8 cellular contexts compared by ENCODE assay signal in genomic region chr20:34515484-34516037, GRCh38. TPM values are rescaled to one million over a fixed set of nuclear protein-coding genes. Genes with fewer than 3 reads are reported as not detected.
A peak's percentile ranks its signal among the peaks of the same experiment; 100 is the strongest.
DNase-seq lines count a peak whose midpoint lies in the region; ATAC-seq and TF ChIP-seq lines count a peak whose summit lies in the region.

No MANE protein-coding gene starts in this region.

- H3K4me1 Mint-ChIP-seq in GM23338 = peaks cover 12% of the 10 kb centered on the region; the same call in 2 of the 3 replicates

- H3K27me3 ChIP-seq in GM23338 (ENCODE audit: insufficient read depth) (no peaks in the 10 kb centered on the region), Loucy (ENCODE audit: insufficient read depth, low read length, poor library complexity, severe bottlenecking) (no peaks in the 10 kb centered on the region)

- H3K9ac ChIP-seq in ES-I3 (ENCODE audit: low read depth, low read length) (peak overlapping the region; percentile 84), Loucy (ENCODE audit: low read depth, low read length, poor library complexity, severe bottlenecking) (peak overlapping the region; percentile 83)

- H3K36me3 ChIP-seq in ES-I3 (ENCODE audit: insufficient read depth, low read length) (peaks cover 5% of the 10 kb centered on the region; the same call in 1 of the 2 replicates), GM23338 (ENCODE audit: insufficient read depth) (no peaks in the 10 kb centered on the region; the same call in 1 of the 2 replicates), Loucy (ENCODE audit: insufficient read depth, low read length) (peaks cover 9% of the 10 kb centered on the region; the same call in 1 of the 2 replicates)

- H3K9me3 ChIP-seq in ES-I3 (ENCODE audit: control insufficient read depth, insufficient read depth, low read length) (no peaks in the 10 kb centered on the region), Loucy (ENCODE audit: insufficient read depth, low read depth, low read length) (no peaks in the 10 kb centered on the region)

- peak; percentile 96 for DNase-seq in GM23338 (ENCODE audit: low spot score)
- DNase-seq in SW480 (ENCODE audit: low spot score) = peak; percentile 87
- DNase-seq in amniotic epithelial cell (ENCODE audit: low read depth) = peak; percentile 71
- peak; percentile 75 for DNase-seq in iPS DF 19.7 (ENCODE audit: low read depth, low spot score)
- no peak for DNase-seq in GOT3 (lab: John Stamatoyannopoulos, UW)

- peak overlapping the region; percentile 87 for H3K4me2 ChIP-seq in GM23338
- peak overlapping the region; percentile 97 for H3K4me2 ChIP-seq in Loucy (ENCODE audit: low read depth, low read length, poor library complexity, severe bottlenecking)

- H3K36me3 Mint-ChIP-seq in GM23338 (ENCODE audit: low read depth) = peaks cover 5% of the 10 kb centered on the region; the same call in 1 of the 3 replicates

- ATAC-seq in GM23338 = peak; percentile 84

- peak overlapping the region; percentile 50 for H2AFZ ChIP-seq in GM23338
- H2AFZ ChIP-seq in Loucy (ENCODE audit: low read length) = peak overlapping the region; percentile 99

- peaks cover 11% of the 10 kb centered on the region for H3K27me3 Mint-ChIP-seq in GM23338 (ENCODE audit: insufficient read depth, low read depth, poor library complexity)

- H3K9me2 ChIP-seq in GM23338 (ENCODE audit: insufficient read depth) = no peaks in the 10 kb centered on the region
- no peaks in the 10 kb centered on the region for H3K9me2 ChIP-seq in Loucy (replicated peaks; ENCODE audit: low read depth, low read length)

- H3F3A ChIP-seq in GM23338 (replicated peaks; ENCODE audit: low read depth) (peaks cover 3% of the 10 kb centered on the region; the same call in 1 of the 2 replicates), Loucy (ENCODE audit: low read depth) (no peaks in the 10 kb centered on the region)

- peak overlapping the region; percentile 88 for H3K27ac ChIP-seq in GM23338 (ENCODE audit: low read depth)
- H3K27ac ChIP-seq in skin epidermis = peak overlapping the region; percentile 17 to 99 (median 94)

- H3K79me2 ChIP-seq in GM23338 (replicated peaks; ENCODE audit: insufficient read depth) = peaks cover 38% of the 10 kb centered on the region
- peaks cover 46% of the 10 kb centered on the region for H3K79me2 ChIP-seq in Loucy (ENCODE audit: insufficient read depth, low read length)

- no peaks in the 10 kb centered on the region for H3K4me1 ChIP-seq in ES-I3 (ENCODE audit: insufficient read depth, low read length)
- H3K4me1 ChIP-seq in GM23338 (ENCODE audit: insufficient read depth) = peaks cover 8% of the 10 kb centered on the region
- peaks cover 29% of the 10 kb centered on the region for H3K4me1 ChIP-seq in Loucy (ENCODE audit: insufficient read depth, low read length, poor library complexity, severe bottlenecking)

- peaks cover 19% of the 10 kb centered on the region; the same call in 1 of the 2 replicates for H4K20me1 ChIP-seq in GM23338 (replicated peaks; ENCODE audit: insufficient read depth)
- peaks cover 24% of the 10 kb centered on the region for H4K20me1 ChIP-seq in Loucy (ENCODE audit: insufficient read depth, low read length, poor library complexity, severe bottlenecking)

- H3K27ac Mint-ChIP-seq in GM23338 = peak overlapping the region; percentile 98

- H3K4me3 Mint-ChIP-seq in GM23338 = peak overlapping the region; percentile 97

- no peaks in the 10 kb centered on the region for H3K9me3 Mint-ChIP-seq in GM23338

- peak overlapping the region; percentile 88 for H3K4me3 ChIP-seq in GM23338
- peak overlapping the region; percentile 83 for H3K4me3 ChIP-seq in Loucy (ENCODE audit: low read length, poor library complexity, severe bottlenecking)
- peak overlapping the region; percentile 42 to 84 (median 61) for H3K4me3 ChIP-seq in skin epidermis

- no peak for TF ChIP-seq CTCF in GM23338 (conservative IDR thresholded peaks at IDR 0.05; ENCODE audit: low read depth in 2 of 2)
- TF ChIP-seq CTCF in Loucy (conservative IDR thresholded peaks at IDR 0.05; ENCODE audit: low read length) = no peak

TF ChIP-seq in GM23338, 12 proteins besides CTCF, POLR2A, EP300 and RAD21:
- no peak for TF ChIP-seq ZNF331 (CRISPR knock-in tag; IDR thresholded peaks at IDR 0.05; ENCODE audit: low read depth)

RNA-seq across cellular contexts. Expression of gene DYNLRB1, which starts 0.7 kb away (rescaled TPM):
- 102 and 107 TPM in 2 replicates for total RNA-seq in GM23338 (2014; rRNA removed; shearing (Covaris generic))
- 376 and 393 TPM in 2 replicates for polyA plus RNA-seq in GM23338 (2016; fragmentation: Nextera tagmentation; extraction: Ambion mirVana)

RNA-seq across cellular contexts. Expression of gene MAP1LC3A, which starts 43.0 kb away (rescaled TPM):
- 9.5 and 15.9 TPM in 2 replicates for total RNA-seq in GM23338 (2014; rRNA removed; shearing (Covaris generic))
- polyA plus RNA-seq in GM23338 (2016; fragmentation: Nextera tagmentation; extraction: Ambion mirVana) = 15.2 and 15.3 TPM in 2 replicates
